Comparison of ENCODE assay signal across 1 cellular context in genomic region chr15:40826123-40827075, GRCh38.
TF ChIP-seq lines count a peak whose summit lies in the region.

No MANE protein-coding gene starts in this region.

TF ChIP-seq in K562, 482 proteins besides CTCF, POLR2A, EP300 and RAD21 (continues in another document):
- TF ChIP-seq TRIM25 (IDR thresholded peaks at IDR 0.05; ENCODE audit: borderline replicate concordance) (no peak), ESRRA (IDR thresholded peaks at IDR 0.05; ENCODE audit: borderline replicate concordance, low read depth) (peak; percentile 94), NR2F6 (CRISPR knock-in tag; IDR thresholded peaks at IDR 0.05) (no peak), SRSF1 (IDR thresholded peaks at IDR 0.05; ENCODE audit: low read depth, low read length) (no peak), ZSCAN32 (CRISPR knock-in tag; IDR thresholded peaks at IDR 0.05) (no peak), PHB2 (IDR thresholded peaks at IDR 0.05; ENCODE audit: low read depth) (peak; percentile 86; the same call in 1 of the 2 replicates), NEUROD1 (IDR thresholded peaks at IDR 0.05; ENCODE audit: borderline replicate concordance, low read depth, low read length, partially characterized antibody) (peak; percentile 59), DMBX1 (CRISPR knock-in tag; IDR thresholded peaks at IDR 0.05; ENCODE audit: borderline replicate concordance) (peak; percentile 73; the same call in 1 of the 2 replicates), NR2C1 (IDR thresholded peaks at IDR 0.05) (peak; percentile 65), NR2C1 (tag; IDR thresholded peaks at IDR 0.05) (peak; percentile 85), PTBP1 (IDR thresholded peaks at IDR 0.05; ENCODE audit: low read depth, low read length) (no peak), BACH1 (tag; IDR thresholded peaks at IDR 0.05) (peak; percentile 70), SIX5 (IDR thresholded peaks at IDR 0.05; ENCODE audit: borderline replicate concordance in 1 of 2, insufficient read depth in 1 of 2, low read depth in 1 of 2, low read length in 2 of 2) (no peak), MTA2 (IDR thresholded peaks at IDR 0.05; ENCODE audit: low read depth) (peak; percentile 99), SREBF2 (CRISPR knock-in tag; IDR thresholded peaks at IDR 0.05) (no peak), ZNF830 (CRISPR knock-in tag; IDR thresholded peaks at IDR 0.05) (no peak), HMGN3 (IDR thresholded peaks at IDR 0.05; ENCODE audit: borderline replicate concordance, extremely low read depth, insufficient read length, low read depth, low read length) (peak; percentile 55), PRMT5 (CRISPR knock-in tag; IDR thresholded peaks at IDR 0.05) (no peak), ARID1B (IDR thresholded peaks at IDR 0.05) (peak; percentile 98), KDM1A (IDR thresholded peaks at IDR 0.05) (peak; percentile 93 to 94), ZNF318 (IDR thresholded peaks at IDR 0.05; ENCODE audit: borderline replicate concordance in 1 of 2, low read depth in 1 of 2) (peak in 1 of 2 experiments; percentile 61; a peak in 1 of 4 replicates), CREM (IDR thresholded peaks at IDR 0.05; ENCODE audit: low read depth) (0 out of 2 replicates have a peak, but pooled peaks have one; percentile 12), TEAD1 (CRISPR knock-in tag; IDR thresholded peaks at IDR 0.05) (peak; percentile 96 to 99), GABPA (tag; conservative IDR thresholded peaks at IDR 0.05; ENCODE audit: low read depth) (no peak), MED1 (CRISPR knock-in tag; IDR thresholded peaks at IDR 0.05; ENCODE audit: borderline replicate concordance) (no peak), NR4A1 (CRISPR knock-in tag; IDR thresholded peaks at IDR 0.05) (no peak), NR4A1 (tag; IDR thresholded peaks at IDR 0.05) (peak; percentile 80; the same call in 1 of the 2 replicates), ZNF668 (CRISPR knock-in tag; IDR thresholded peaks at IDR 0.05) (no peak), RBM22 (IDR thresholded peaks at IDR 0.05; ENCODE audit: low read depth, low read length, poor library complexity, severe bottlenecking) (no peak), BRCA1 (IDR thresholded peaks at IDR 0.05) (no peak), BRCA1 (CRISPR knock-in tag; IDR thresholded peaks at IDR 0.05) (no peak), MTA1 (IDR thresholded peaks at IDR 0.05; ENCODE audit: borderline replicate concordance) (peak; percentile 88; the same call in 1 of the 2 replicates), ZNF263 (CRISPR knock-in tag; IDR thresholded peaks at IDR 0.05; ENCODE audit: borderline replicate concordance) (no peak), NFYB (IDR thresholded peaks at IDR 0.05; ENCODE audit: extremely low read depth, insufficient read length) (no peak), SOX6 (IDR thresholded peaks at IDR 0.05) (peak; percentile 99), E2F4 (CRISPR knock-in tag; IDR thresholded peaks at IDR 0.05; ENCODE audit: low read depth) (no peak), SMARCA4 (IDR thresholded peaks at IDR 0.05) (peak; percentile 97)
- TF ChIP-seq, protein P1, sequence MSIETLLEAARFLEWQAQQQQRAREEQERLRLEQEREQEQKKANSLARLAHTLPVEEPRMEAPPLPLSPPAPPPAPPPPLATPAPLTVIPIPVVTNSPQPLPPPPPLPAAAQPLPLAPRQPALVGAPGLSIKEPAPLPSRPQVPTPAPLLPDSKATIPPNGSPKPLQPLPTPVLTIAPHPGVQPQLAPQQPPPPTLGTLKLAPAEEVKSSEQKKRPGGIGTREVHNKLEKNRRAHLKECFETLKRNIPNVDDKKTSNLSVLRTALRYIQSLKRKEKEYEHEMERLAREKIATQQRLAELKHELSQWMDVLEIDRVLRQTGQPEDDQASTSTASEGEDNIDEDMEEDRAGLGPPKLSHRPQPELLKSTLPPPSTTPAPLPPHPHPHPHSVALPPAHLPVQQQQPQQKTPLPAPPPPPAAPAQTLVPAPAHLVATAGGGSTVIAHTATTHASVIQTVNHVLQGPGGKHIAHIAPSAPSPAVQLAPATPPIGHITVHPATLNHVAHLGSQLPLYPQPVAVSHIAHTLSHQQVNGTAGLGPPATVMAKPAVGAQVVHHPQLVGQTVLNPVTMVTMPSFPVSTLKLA (conservative IDR thresholded peaks at IDR 0.05): 0 out of 4 replicates have a peak, but pooled peaks of 1 of the 2 experiments have one; percentile 35
- TF ChIP-seq, protein P2, sequence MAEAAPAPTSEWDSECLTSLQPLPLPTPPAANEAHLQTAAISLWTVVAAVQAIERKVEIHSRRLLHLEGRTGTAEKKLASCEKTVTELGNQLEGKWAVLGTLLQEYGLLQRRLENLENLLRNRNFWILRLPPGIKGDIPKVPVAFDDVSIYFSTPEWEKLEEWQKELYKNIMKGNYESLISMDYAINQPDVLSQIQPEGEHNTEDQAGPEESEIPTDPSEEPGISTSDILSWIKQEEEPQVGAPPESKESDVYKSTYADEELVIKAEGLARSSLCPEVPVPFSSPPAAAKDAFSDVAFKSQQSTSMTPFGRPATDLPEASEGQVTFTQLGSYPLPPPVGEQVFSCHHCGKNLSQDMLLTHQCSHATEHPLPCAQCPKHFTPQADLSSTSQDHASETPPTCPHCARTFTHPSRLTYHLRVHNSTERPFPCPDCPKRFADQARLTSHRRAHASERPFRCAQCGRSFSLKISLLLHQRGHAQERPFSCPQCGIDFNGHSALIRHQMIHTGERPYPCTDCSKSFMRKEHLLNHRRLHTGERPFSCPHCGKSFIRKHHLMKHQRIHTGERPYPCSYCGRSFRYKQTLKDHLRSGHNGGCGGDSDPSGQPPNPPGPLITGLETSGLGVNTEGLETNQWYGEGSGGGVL (CRISPR knock-in tag; IDR thresholded peaks at IDR 0.05): no peak
- TF ChIP-seq, protein P3, sequence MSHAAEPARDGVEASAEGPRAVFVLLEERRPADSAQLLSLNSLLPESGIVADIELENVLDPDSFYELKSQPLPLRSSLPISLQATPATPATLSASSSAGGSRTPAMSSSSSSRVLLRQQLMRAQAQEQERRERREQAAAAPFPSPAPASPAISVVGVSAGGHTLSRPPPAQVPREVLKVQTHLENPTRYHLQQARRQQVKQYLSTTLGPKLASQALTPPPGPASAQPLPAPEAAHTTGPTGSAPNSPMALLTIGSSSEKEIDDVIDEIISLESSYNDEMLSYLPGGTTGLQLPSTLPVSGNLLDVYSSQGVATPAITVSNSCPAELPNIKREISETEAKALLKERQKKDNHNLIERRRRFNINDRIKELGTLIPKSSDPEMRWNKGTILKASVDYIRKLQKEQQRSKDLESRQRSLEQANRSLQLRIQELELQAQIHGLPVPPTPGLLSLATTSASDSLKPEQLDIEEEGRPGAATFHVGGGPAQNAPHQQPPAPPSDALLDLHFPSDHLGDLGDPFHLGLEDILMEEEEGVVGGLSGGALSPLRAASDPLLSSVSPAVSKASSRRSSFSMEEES (CRISPR knock-in tag; IDR thresholded peaks at IDR 0.05): no peak
- TF ChIP-seq, protein P4, sequence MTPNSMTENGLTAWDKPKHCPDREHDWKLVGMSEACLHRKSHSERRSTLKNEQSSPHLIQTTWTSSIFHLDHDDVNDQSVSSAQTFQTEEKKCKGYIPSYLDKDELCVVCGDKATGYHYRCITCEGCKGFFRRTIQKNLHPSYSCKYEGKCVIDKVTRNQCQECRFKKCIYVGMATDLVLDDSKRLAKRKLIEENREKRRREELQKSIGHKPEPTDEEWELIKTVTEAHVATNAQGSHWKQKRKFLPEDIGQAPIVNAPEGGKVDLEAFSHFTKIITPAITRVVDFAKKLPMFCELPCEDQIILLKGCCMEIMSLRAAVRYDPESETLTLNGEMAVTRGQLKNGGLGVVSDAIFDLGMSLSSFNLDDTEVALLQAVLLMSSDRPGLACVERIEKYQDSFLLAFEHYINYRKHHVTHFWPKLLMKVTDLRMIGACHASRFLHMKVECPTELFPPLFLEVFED (CRISPR knock-in tag; conservative IDR thresholded peaks at IDR 0.05): peak; percentile 59; the same call in 1 of the 2 replicates
- TF ChIP-seq, protein P5, sequence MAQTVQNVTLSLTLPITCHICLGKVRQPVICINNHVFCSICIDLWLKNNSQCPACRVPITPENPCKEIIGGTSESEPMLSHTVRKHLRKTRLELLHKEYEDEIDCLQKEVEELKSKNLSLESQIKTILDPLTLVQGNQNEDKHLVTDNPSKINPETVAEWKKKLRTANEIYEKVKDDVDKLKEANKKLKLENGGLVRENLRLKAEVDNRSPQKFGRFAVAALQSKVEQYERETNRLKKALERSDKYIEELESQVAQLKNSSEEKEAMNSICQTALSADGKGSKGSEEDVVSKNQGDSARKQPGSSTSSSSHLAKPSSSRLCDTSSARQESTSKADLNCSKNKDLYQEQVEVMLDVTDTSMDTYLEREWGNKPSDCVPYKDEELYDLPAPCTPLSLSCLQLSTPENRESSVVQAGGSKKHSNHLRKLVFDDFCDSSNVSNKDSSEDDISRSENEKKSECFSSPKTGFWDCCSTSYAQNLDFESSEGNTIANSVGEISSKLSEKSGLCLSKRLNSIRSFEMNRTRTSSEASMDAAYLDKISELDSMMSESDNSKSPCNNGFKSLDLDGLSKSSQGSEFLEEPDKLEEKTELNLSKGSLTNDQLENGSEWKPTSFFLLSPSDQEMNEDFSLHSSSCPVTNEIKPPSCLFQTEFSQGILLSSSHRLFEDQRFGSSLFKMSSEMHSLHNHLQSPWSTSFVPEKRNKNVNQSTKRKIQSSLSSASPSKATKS (CRISPR knock-in tag; IDR thresholded peaks at IDR 0.05): no peak
